Comparison of ENCODE assay signal across 24 cellular contexts in genomic region chr22:39414886-39415285, GRCh38. TPM values are rescaled to one million over a fixed set of nuclear protein-coding genes. Genes with fewer than 3 reads are reported as not detected.
DNase-seq lines count a peak whose midpoint lies in the region; ATAC-seq, FAIRE-seq and TF ChIP-seq lines count a peak whose summit lies in the region.
"Had no signal": no experiment of that assay in that cellular context is flagged by ENCODE, and none has a peak within 500 bp of the region (broad histone marks: within the 10 kb centered on the region; RNA-seq: fewer than 3 reads in every experiment).

No MANE protein-coding gene starts in this region.

- H3K4me1 ChIP-seq in kidney (ENCODE audit: control insufficient read depth in 1 of 2, insufficient read depth in 1 of 2, low read depth in 1 of 2, low read length in 2 of 2), result no peaks in the 10 kb centered on the region
- peaks cover 22% of the 10 kb centered on the region for H3K4me1 ChIP-seq in suprapubic skin
- H3K4me1 ChIP-seq: body of pancreas had no signal

- H3K4me3 ChIP-seq in bronchial epithelial cell (ENCODE audit: low read depth, low read length), result no peak overlapping the region
- no peak overlapping the region for H3K4me3 ChIP-seq in kidney (ENCODE audit: low read length in 2 of 2)
- no peak overlapping the region for H3K4me3 ChIP-seq in suprapubic skin
- H3K4me3 ChIP-seq: body of pancreas, GM23338, hepatocyte, lung, tibial nerve had no signal

- H3K27ac ChIP-seq in kidney (ENCODE audit: low read depth in 2 of 2, low read length in 2 of 2), result no peak overlapping the region
- peak overlapping the region; percentile 61 for H3K27ac ChIP-seq in suprapubic skin
- H3K27ac ChIP-seq: body of pancreas, hepatocyte had no signal

- TF ChIP-seq EP300 in suprapubic skin (IDR thresholded peaks at IDR 0.05), result no peak

- peaks cover 24% of the 10 kb centered on the region for H3K36me3 ChIP-seq in bronchial epithelial cell (ENCODE audit: control insufficient read depth, insufficient read depth, low read length)
- peaks cover 29 to 32% of the 10 kb centered on the region in 2 donors for H3K36me3 ChIP-seq in kidney (ENCODE audit: control insufficient read depth in 1 of 2, insufficient read depth in 2 of 2, low read length in 2 of 2)
- H3K36me3 ChIP-seq in suprapubic skin, result peaks cover 43% of the 10 kb centered on the region

- DNase-seq in Right ventricle myocardium inferior (ENCODE audit: missing footprints) (no peak), cardiac septum (ENCODE audit: low spot score) (no peak), bronchial epithelial cell (ENCODE audit: low read depth) (no peak), kidney (peak; percentile 60), suprapubic skin (ENCODE audit: low spot score in 2 of 2) (no peak), NCI-H1930 (lab: John Stamatoyannopoulos, UW) (no peak), activated gamma-delta T cell treated with Interleukin-2 at 50 U/mL for 16 hours (no peak)
- DNase-seq: activated CD4-positive, alpha-beta memory T cell treated with anti-CD3 and anti-CD28 coated beads, Interleukin-2, amount 10 ng/mL, durations not matched to agents 7 days and 5 days; activated naive CD4-positive, alpha-beta T cell treated with anti-CD3 and anti-CD28 coated beads, Interleukin-2, amount 50 U/mL, for 16 hours; activated T-cell treated with anti-CD3 and anti-CD28 coated beads, Interleukin-2, amount 50 U/mL, for 4 hours; body of pancreas; CD8-positive, alpha-beta memory T cell; KBM-7; NCI-H1694; NCI-H446; stimulated activated naive CD8-positive, alpha-beta T cell treated with anti-CD3 and anti-CD28 coated beads, Interleukin-15, Interleukin-2, amounts not matched to agents 100 U/mL and 50 U/mL, for 24 hours had no signal

- peak; percentile 83 for ATAC-seq in Right ventricle myocardium inferior
- no peak for ATAC-seq in GM21737 (IDR thresholded peaks at IDR 0.05; ENCODE audit: unreplicated experiment)
- ATAC-seq: activated T-cell treated with anti-CD3 and anti-CD28 coated beads, Interleukin-2, amount 50 U/mL, for 4 hours; body of pancreas; GM23338; Panc1; WTC11 had no signal

- peak; percentile 40 for FAIRE-seq in bronchial epithelial cell (lab: Jason Lieb, UNC)
- no peak for FAIRE-seq in kidney (lab: Jason Lieb, UNC)
- FAIRE-seq: endothelial cell of umbilical vein had no signal

- no peak overlapping the region for H3K9ac ChIP-seq in kidney (ENCODE audit: low read length in 2 of 2)

- H3K27me3 ChIP-seq in bronchial epithelial cell (ENCODE audit: control insufficient read depth, insufficient read depth, low read length), result no peaks in the 10 kb centered on the region
- H3K27me3 ChIP-seq in suprapubic skin, result no peaks in the 10 kb centered on the region
- H3K27me3 ChIP-seq: body of pancreas, hepatocyte, tibial nerve had no signal

- H3K9me3 ChIP-seq in kidney (ENCODE audit: control insufficient read depth in 1 of 2, low read length in 2 of 2), result no peaks in the 10 kb centered on the region
- no peaks in the 10 kb centered on the region for H3K9me3 ChIP-seq in suprapubic skin
- H3K9me3 ChIP-seq: body of pancreas, tibial nerve had no signal

- intact Hi-C loops in Right ventricle myocardium inferior (cut with DNase I) (loop anchor here (10.0 kb wide), 1 partner anchor 70 kb away; the partner anchor contains the start of gene SYNGR1), cardiac septum (cut with DNase I) (no loop called here), kidney (cut with DNase I) (no loop called here)

- no peak for TF ChIP-seq POLR2A in suprapubic skin (IDR thresholded peaks at IDR 0.05)

- WGBS in suprapubic skin, result 49% methylated on average over 9 of the region's 11 CpGs

- no peak for TF ChIP-seq CTCF in bronchial epithelial cell (IDR thresholded peaks at IDR 0.05; ENCODE audit: insufficient read depth, low read length, severe bottlenecking)
- no peak for TF ChIP-seq CTCF in kidney (IDR thresholded peaks at IDR 0.05; ENCODE audit: borderline replicate concordance, extremely low read depth, insufficient read depth)
- no peak for TF ChIP-seq CTCF in suprapubic skin (IDR thresholded peaks at IDR 0.05)

RNA-seq across cellular contexts. Expression of gene TAB1, which starts 15.3 kb away (rescaled TPM):
- total RNA-seq in Right ventricle myocardium inferior, result 17.3 TPM
- total RNA-seq in cardiac septum, result 20.6 TPM
- 7.9 and 8.2 TPM in 2 replicates for total RNA-seq in bronchial epithelial cell
- 30.9 TPM for total RNA-seq in kidney
- 14.4 TPM for polyA plus RNA-seq in kidney (ENCODE audit: insufficient read depth, low read depth, low replicate concordance)
- total RNA-seq in suprapubic skin, result 10 to 100 TPM; 16.9 to 35.4 (median 23.3) TPM

RNA-seq across cellular contexts. Expression of gene MGAT3, which starts 41.9 kb away (rescaled TPM):
- total RNA-seq in Right ventricle myocardium inferior, result 5.9 TPM
- total RNA-seq in cardiac septum, result 24.1 TPM
- 0.13 and 0.53 TPM in 2 replicates for total RNA-seq in bronchial epithelial cell
- total RNA-seq in kidney, result 5.4 TPM
- polyA plus RNA-seq in kidney (ENCODE audit: insufficient read depth, low read depth, low replicate concordance), result 2.7 TPM
- total RNA-seq in suprapubic skin, result 1 to 10 TPM; 2.2 to 3.7 (median 3.0) TPM
- total RNA-seq: endothelial cell of umbilical vein had no signal
- polyA plus RNA-seq: endothelial cell of umbilical vein had no signal
